In genomic region chr12:117514016-117514415, GRCh38 we compare ENCODE assay signal across 2 cellular contexts.
TF ChIP-seq lines count a peak whose summit lies in the region.

No MANE protein-coding gene starts in this region.

TF ChIP-seq in GM23338, 12 proteins besides CTCF, POLR2A, EP300 and RAD21 (continued from another document):
- TF ChIP-seq ZNF462 (CRISPR knock-in tag; IDR thresholded peaks at IDR 0.05) (no peak), NANOG (IDR thresholded peaks at IDR 0.05; ENCODE audit: borderline replicate concordance) (no peak)
- TF ChIP-seq, protein P1, sequence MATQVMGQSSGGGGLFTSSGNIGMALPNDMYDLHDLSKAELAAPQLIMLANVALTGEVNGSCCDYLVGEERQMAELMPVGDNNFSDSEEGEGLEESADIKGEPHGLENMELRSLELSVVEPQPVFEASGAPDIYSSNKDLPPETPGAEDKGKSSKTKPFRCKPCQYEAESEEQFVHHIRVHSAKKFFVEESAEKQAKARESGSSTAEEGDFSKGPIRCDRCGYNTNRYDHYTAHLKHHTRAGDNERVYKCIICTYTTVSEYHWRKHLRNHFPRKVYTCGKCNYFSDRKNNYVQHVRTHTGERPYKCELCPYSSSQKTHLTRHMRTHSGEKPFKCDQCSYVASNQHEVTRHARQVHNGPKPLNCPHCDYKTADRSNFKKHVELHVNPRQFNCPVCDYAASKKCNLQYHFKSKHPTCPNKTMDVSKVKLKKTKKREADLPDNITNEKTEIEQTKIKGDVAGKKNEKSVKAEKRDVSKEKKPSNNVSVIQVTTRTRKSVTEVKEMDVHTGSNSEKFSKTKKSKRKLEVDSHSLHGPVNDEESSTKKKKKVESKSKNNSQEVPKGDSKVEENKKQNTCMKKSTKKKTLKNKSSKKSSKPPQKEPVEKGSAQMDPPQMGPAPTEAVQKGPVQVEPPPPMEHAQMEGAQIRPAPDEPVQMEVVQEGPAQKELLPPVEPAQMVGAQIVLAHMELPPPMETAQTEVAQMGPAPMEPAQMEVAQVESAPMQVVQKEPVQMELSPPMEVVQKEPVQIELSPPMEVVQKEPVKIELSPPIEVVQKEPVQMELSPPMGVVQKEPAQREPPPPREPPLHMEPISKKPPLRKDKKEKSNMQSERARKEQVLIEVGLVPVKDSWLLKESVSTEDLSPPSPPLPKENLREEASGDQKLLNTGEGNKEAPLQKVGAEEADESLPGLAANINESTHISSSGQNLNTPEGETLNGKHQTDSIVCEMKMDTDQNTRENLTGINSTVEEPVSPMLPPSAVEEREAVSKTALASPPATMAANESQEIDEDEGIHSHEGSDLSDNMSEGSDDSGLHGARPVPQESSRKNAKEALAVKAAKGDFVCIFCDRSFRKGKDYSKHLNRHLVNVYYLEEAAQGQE (IDR thresholded peaks at IDR 0.05; ENCODE audit: unreplicated experiment), result no peak

TF ChIP-seq in SK-N-SH, 30 proteins besides CTCF, POLR2A, EP300 and RAD21 (continued from another document):
- TF ChIP-seq, protein P2, sequence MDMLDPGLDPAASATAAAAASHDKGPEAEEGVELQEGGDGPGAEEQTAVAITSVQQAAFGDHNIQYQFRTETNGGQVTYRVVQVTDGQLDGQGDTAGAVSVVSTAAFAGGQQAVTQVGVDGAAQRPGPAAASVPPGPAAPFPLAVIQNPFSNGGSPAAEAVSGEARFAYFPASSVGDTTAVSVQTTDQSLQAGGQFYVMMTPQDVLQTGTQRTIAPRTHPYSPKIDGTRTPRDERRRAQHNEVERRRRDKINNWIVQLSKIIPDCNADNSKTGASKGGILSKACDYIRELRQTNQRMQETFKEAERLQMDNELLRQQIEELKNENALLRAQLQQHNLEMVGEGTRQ (IDR thresholded peaks at IDR 0.05; ENCODE audit: borderline replicate concordance, low read depth, low read length), result no peak
- TF ChIP-seq, protein P3, sequence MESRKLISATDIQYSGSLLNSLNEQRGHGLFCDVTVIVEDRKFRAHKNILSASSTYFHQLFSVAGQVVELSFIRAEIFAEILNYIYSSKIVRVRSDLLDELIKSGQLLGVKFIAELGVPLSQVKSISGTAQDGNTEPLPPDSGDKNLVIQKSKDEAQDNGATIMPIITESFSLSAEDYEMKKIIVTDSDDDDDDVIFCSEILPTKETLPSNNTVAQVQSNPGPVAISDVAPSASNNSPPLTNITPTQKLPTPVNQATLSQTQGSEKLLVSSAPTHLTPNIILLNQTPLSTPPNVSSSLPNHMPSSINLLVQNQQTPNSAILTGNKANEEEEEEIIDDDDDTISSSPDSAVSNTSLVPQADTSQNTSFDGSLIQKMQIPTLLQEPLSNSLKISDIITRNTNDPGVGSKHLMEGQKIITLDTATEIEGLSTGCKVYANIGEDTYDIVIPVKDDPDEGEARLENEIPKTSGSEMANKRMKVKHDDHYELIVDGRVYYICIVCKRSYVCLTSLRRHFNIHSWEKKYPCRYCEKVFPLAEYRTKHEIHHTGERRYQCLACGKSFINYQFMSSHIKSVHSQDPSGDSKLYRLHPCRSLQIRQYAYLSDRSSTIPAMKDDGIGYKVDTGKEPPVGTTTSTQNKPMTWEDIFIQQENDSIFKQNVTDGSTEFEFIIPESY (IDR thresholded peaks at IDR 0.05; ENCODE audit: borderline replicate concordance, low read depth), result no peak
- TF ChIP-seq RFX5 (IDR thresholded peaks at IDR 0.05; ENCODE audit: low read length) (no peak), TAF1 (IDR thresholded peaks at IDR 0.05; ENCODE audit: borderline replicate concordance, low read depth, low read length) (no peak)
